Comparison of ENCODE assay signal across 10 cellular contexts in genomic region chr9:121902483-121903135, GRCh38.
A peak's percentile ranks its signal among the peaks of the same experiment; 100 is the strongest.
DNase-seq lines count a peak whose midpoint lies in the region; ATAC-seq and TF ChIP-seq lines count a peak whose summit lies in the region.
"Had no signal": no experiment of that assay in that cellular context is flagged by ENCODE, and none has a peak within 500 bp of the region (broad histone marks: within the 10 kb centered on the region; RNA-seq: fewer than 3 reads in every experiment).

No MANE protein-coding gene starts in this region.

- H3K4me1 ChIP-seq in breast epithelium = no peaks in the 10 kb centered on the region
- H3K4me1 ChIP-seq in right cardiac atrium (ENCODE audit: control insufficient read depth, insufficient read depth, low read length) = peaks cover 2% of the 10 kb centered on the region
- no peaks in the 10 kb centered on the region for H3K4me1 ChIP-seq in suprapubic skin

- no peaks in the 10 kb centered on the region for H3K27me3 ChIP-seq in breast epithelium
- H3K27me3 ChIP-seq in right cardiac atrium (ENCODE audit: control insufficient read depth, insufficient read depth) = no peaks in the 10 kb centered on the region
- H3K27me3 ChIP-seq in suprapubic skin = no peaks in the 10 kb centered on the region

- no peak overlapping the region for H3K4me3 ChIP-seq in breast epithelium
- H3K4me3 ChIP-seq in right cardiac atrium (ENCODE audit: low read length) = no peak overlapping the region
- H3K4me3 ChIP-seq in suprapubic skin = no peak overlapping the region

- peaks cover 8% of the 10 kb centered on the region for H3K4me1 Mint-ChIP-seq in MCF 10A (ENCODE audit: insufficient read depth, unreplicated experiment)
- H3K4me1 Mint-ChIP-seq: B cell, H9 had no signal

- BruUV-seq in MCF 10A (replicated peaks; lab: Mats Ljungman, UMichigan) = no TSS peak

- TF ChIP-seq EP300 in suprapubic skin (IDR thresholded peaks at IDR 0.05) = no peak

- TF ChIP-seq CTCF in breast epithelium (IDR thresholded peaks at IDR 0.05) = no peak
- no peak for TF ChIP-seq CTCF in MCF 10A (IDR thresholded peaks at IDR 0.05; ENCODE audit: unreplicated experiment)
- TF ChIP-seq CTCF in suprapubic skin (IDR thresholded peaks at IDR 0.05) = no peak

- H3K36me3 Mint-ChIP-seq in MCF 10A (ENCODE audit: insufficient read depth, unreplicated experiment) = peaks cover 5% of the 10 kb centered on the region

- H3K27ac ChIP-seq in breast epithelium = peak overlapping the region; percentile 50 to 53
- H3K27ac ChIP-seq in right cardiac atrium (ENCODE audit: low read length) = no peak overlapping the region
- peak overlapping the region; percentile 9 for H3K27ac ChIP-seq in suprapubic skin

- no peak overlapping the region for H3K4me3 Mint-ChIP-seq in MCF 10A (ENCODE audit: unreplicated experiment)
- H3K4me3 Mint-ChIP-seq: B cell, H9 had no signal

- H3K27me3 Mint-ChIP-seq in MCF 10A (ENCODE audit: insufficient read depth, unreplicated experiment) = no peaks in the 10 kb centered on the region
- H3K27me3 Mint-ChIP-seq: B cell had no signal

- WGBS in right cardiac atrium = 38% methylated on average over 7 of the region's 7 CpGs
- WGBS in suprapubic skin = 60% methylated on average over 7 of the region's 7 CpGs

- no peaks in the 10 kb centered on the region for H3K9me3 ChIP-seq in breast epithelium
- no peaks in the 10 kb centered on the region for H3K9me3 ChIP-seq in right cardiac atrium (ENCODE audit: control insufficient read depth, low read length)
- no peaks in the 10 kb centered on the region for H3K9me3 ChIP-seq in suprapubic skin

- no peaks in the 10 kb centered on the region for H3K36me3 ChIP-seq in breast epithelium
- no peaks in the 10 kb centered on the region for H3K36me3 ChIP-seq in suprapubic skin

- TF ChIP-seq POLR2A in breast epithelium (IDR thresholded peaks at IDR 0.05) (no peak), suprapubic skin (IDR thresholded peaks at IDR 0.05) (no peak)

- no peak overlapping the region for H3K27ac Mint-ChIP-seq in MCF 10A (ENCODE audit: low read depth, unreplicated experiment)
- H3K27ac Mint-ChIP-seq: B cell, H9 had no signal

- peak; percentile 62 to 74 for ATAC-seq in right cardiac atrium
- ATAC-seq in GM21390 (IDR thresholded peaks at IDR 0.05; ENCODE audit: unreplicated experiment) = no peak
- no peak for ATAC-seq in GM21529 (IDR thresholded peaks at IDR 0.05; ENCODE audit: unreplicated experiment)

- no peak for DNase-seq in breast epithelium (ENCODE audit: low spot score in 2 of 2)
- DNase-seq in MCF 10A (ENCODE audit: unreplicated experiment) = no peak
- peak; percentile 94 for DNase-seq in astrocyte of the hippocampus (ENCODE audit: low read depth, low spot score)
- no peak for DNase-seq in right cardiac atrium
- no peak for DNase-seq in suprapubic skin (ENCODE audit: low spot score in 2 of 2)
- no peak for DNase-seq in SIG-M5 (lab: John Stamatoyannopoulos, UW)
- DNase-seq: H9 had no signal

- peaks cover 12% of the 10 kb centered on the region for H3K9me3 Mint-ChIP-seq in MCF 10A (ENCODE audit: unreplicated experiment)

- CTCF ChIA-PET in MCF 10A (lab: Yijun Ruan, JAX) = no interaction called here

- POLR2A ChIA-PET in MCF 10A (lab: Yijun Ruan, JAX) = no interaction called here

- intact Hi-C loops in breast epithelium (cut with DNase I; ENCODE audit: low total_unique reads) (no loop called here), MCF 10A (cut with micrococcal nuclease) (no loop called here), right cardiac atrium (cut with DNase I) (no loop called here)

Comparison
In these comparisons a context has a peak if more than half of its experiments do, and no peak if none do; other contexts are left out.
1. ATAC-seq: peak in right cardiac atrium (2 of 2); none in GM21390 (single experiment) and GM21529 (single experiment).